ENCODE assay signal across 2 cellular contexts in the genomic region with DNA sequence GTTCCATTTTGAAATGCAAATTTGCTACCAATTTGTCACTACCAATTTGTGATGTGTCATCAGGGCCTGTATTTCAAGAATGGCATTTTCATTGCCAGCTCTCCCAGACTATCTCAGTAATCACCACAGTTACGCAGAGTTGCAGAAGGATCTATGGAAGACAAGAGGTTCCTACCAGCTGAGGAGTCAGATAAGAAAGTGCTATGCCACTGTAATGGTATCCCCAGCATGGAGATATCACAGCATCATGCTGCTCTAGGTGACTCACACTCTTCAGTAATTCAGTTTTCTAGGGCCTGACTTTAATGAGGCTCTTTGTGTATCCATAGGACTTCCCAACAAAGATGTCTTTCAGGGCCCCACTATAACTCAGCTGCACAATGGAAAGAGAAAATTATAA.
A peak's percentile ranks its signal among the peaks of the same experiment; 100 is the strongest.
TF ChIP-seq lines count a peak whose summit lies in the region.

No MANE protein-coding gene starts in this region.

TF ChIP-seq in HEK293, 187 proteins besides CTCF, POLR2A, EP300 and RAD21 (continued from another document):
- TF ChIP-seq, protein P1, sequence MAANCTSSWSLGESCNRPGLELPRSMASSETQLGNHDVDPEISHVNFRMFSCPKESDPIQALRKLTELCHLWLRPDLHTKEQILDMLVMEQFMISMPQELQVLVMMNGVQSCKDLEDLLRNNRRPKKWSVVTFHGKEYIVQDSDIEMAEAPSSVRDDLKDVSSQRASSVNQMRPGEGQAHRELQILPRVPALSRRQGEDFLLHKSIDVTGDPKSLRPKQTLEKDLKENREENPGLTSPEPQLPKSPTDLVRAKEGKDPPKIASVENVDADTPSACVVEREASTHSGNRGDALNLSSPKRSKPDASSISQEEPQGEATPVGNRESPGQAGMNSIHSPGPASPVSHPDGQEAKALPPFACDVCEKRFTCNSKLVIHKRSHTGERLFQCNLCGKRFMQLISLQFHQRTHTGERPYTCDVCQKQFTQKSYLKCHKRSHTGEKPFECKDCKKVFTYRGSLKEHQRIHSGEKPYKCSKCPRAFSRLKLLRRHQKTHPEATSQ (tag by site-specific recombination; IDR thresholded peaks at IDR 0.05) = no peak
- peak; percentile 25 for TF ChIP-seq GLIS1 (tag by site-specific recombination; IDR thresholded peaks at IDR 0.05)
- TF ChIP-seq ZNF701 (tag by site-specific recombination; IDR thresholded peaks at IDR 0.05) = no peak
- TF ChIP-seq, protein P2, sequence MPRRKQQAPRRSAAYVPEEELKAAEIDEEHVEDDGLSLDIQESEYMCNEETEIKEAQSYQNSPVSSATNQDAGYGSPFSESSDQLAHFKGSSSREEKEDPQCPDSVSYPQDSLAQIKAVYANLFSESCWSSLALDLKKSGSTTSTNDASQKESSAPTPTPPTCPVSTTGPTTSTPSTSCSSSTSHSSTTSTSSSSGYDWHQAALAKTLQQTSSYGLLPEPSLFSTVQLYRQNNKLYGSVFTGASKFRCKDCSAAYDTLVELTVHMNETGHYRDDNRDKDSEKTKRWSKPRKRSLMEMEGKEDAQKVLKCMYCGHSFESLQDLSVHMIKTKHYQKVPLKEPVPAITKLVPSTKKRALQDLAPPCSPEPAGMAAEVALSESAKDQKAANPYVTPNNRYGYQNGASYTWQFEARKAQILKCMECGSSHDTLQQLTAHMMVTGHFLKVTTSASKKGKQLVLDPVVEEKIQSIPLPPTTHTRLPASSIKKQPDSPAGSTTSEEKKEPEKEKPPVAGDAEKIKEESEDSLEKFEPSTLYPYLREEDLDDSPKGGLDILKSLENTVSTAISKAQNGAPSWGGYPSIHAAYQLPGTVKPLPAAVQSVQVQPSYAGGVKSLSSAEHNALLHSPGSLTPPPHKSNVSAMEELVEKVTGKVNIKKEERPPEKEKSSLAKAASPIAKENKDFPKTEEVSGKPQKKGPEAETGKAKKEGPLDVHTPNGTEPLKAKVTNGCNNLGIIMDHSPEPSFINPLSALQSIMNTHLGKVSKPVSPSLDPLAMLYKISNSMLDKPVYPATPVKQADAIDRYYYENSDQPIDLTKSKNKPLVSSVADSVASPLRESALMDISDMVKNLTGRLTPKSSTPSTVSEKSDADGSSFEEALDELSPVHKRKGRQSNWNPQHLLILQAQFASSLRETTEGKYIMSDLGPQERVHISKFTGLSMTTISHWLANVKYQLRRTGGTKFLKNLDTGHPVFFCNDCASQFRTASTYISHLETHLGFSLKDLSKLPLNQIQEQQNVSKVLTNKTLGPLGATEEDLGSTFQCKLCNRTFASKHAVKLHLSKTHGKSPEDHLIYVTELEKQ (tag by site-specific recombination; IDR thresholded peaks at IDR 0.05; ENCODE audit: borderline replicate concordance) = peak; percentile 15; the same call in 1 of the 2 replicates
- 0 out of 2 replicates have a peak, but pooled peaks have one; percentile 21 for TF ChIP-seq ZNF501 (tag by site-specific recombination; IDR thresholded peaks at IDR 0.05)
- TF ChIP-seq GFI1B (tag by site-specific recombination; IDR thresholded peaks at IDR 0.05) = 0 out of 2 replicates have a peak, but pooled peaks have one; percentile 36
- no peak for TF ChIP-seq ZNF426 (tag by site-specific recombination; IDR thresholded peaks at IDR 0.05)
- TF ChIP-seq ZNF335 (tag by site-specific recombination; conservative IDR thresholded peaks at IDR 0.05) = peak; percentile 59
- TF ChIP-seq ZXDB (tag by site-specific recombination; IDR thresholded peaks at IDR 0.05) = peak; percentile 66; the same call in 1 of the 2 replicates
- TF ChIP-seq PRDM4 (tag by site-specific recombination; IDR thresholded peaks at IDR 0.05) = no peak
- peak; percentile 75 for TF ChIP-seq BCL11B (tag by site-specific recombination; IDR thresholded peaks at IDR 0.05; ENCODE audit: low read depth)

TF ChIP-seq in K562, 482 proteins besides CTCF, POLR2A, EP300 and RAD21 (continued from another document):
- TF ChIP-seq, protein P3, sequence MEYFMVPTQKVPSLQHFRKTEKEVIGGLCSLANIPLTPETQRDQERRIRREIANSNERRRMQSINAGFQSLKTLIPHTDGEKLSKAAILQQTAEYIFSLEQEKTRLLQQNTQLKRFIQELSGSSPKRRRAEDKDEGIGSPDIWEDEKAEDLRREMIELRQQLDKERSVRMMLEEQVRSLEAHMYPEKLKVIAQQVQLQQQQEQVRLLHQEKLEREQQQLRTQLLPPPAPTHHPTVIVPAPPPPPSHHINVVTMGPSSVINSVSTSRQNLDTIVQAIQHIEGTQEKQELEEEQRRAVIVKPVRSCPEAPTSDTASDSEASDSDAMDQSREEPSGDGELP (CRISPR knock-in tag; IDR thresholded peaks at IDR 0.05; ENCODE audit: borderline replicate concordance) = peak; percentile 40; the same call in 1 of the 2 replicates
- TF ChIP-seq ARID1B (IDR thresholded peaks at IDR 0.05) (peak; percentile 72), GATA2 (CRISPR knock-in tag; IDR thresholded peaks at IDR 0.05) (peak; percentile 34; the same call in 1 of the 2 replicates), KDM1A (IDR thresholded peaks at IDR 0.05) (0 out of 4 replicates have a peak, but pooled peaks of 1 of the 2 experiments have one; percentile 14), CREM (IDR thresholded peaks at IDR 0.05; ENCODE audit: low read depth) (peak; percentile 20; the same call in 1 of the 2 replicates), ZKSCAN8 (CRISPR knock-in tag; IDR thresholded peaks at IDR 0.05) (peak; percentile 80; the same call in 1 of the 2 replicates), CREB3L1 (IDR thresholded peaks at IDR 0.05; ENCODE audit: borderline replicate concordance, low read depth) (no peak), ZNF589 (CRISPR knock-in tag; IDR thresholded peaks at IDR 0.05; ENCODE audit: low read depth) (peak; percentile 69; the same call in 1 of the 2 replicates), FUS (optimal IDR thresholded peaks at IDR 0.05; ENCODE audit: low read depth, low read length) (no peak), TCF3 (CRISPR knock-in tag; IDR thresholded peaks at IDR 0.05) (peak; percentile 70), RBM22 (IDR thresholded peaks at IDR 0.05; ENCODE audit: low read depth, low read length, poor library complexity, severe bottlenecking) (no peak), TSC22D4 (tag; IDR thresholded peaks at IDR 0.05) (no peak), ZNF639 (CRISPR knock-in tag; conservative IDR thresholded peaks at IDR 0.05 in 1 of 2, IDR thresholded peaks at IDR 0.05 in 1 of 2) (peak in 1 of 2 experiments; percentile 58; a peak in 1 of 4 replicates)
- TF ChIP-seq, protein P4, sequence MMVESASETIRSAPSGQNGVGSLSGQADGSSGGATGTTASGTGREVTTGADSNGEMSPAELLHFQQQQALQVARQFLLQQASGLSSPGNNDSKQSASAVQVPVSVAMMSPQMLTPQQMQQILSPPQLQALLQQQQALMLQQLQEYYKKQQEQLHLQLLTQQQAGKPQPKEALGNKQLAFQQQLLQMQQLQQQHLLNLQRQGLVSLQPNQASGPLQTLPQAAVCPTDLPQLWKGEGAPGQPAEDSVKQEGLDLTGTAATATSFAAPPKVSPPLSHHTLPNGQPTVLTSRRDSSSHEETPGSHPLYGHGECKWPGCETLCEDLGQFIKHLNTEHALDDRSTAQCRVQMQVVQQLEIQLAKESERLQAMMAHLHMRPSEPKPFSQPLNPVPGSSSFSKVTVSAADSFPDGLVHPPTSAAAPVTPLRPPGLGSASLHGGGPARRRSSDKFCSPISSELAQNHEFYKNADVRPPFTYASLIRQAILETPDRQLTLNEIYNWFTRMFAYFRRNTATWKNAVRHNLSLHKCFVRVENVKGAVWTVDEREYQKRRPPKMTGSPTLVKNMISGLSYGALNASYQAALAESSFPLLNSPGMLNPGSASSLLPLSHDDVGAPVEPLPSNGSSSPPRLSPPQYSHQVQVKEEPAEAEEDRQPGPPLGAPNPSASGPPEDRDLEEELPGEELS (CRISPR knock-in tag; IDR thresholded peaks at IDR 0.05; ENCODE audit: borderline replicate concordance) = no peak
- TF ChIP-seq, protein P5, sequence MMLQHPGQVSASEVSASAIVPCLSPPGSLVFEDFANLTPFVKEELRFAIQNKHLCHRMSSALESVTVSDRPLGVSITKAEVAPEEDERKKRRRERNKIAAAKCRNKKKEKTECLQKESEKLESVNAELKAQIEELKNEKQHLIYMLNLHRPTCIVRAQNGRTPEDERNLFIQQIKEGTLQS (IDR thresholded peaks at IDR 0.05) = peak; percentile 39
- TF ChIP-seq, protein P5 (CRISPR knock-in tag; conservative IDR thresholded peaks at IDR 0.05) = no peak
